ENCODE assay signal across 1 cellular context in genomic region chr7:150420987-150421674, GRCh38.
TF ChIP-seq lines count a peak whose summit lies in the region.

No MANE protein-coding gene starts in this region.

TF ChIP-seq in HepG2, 621 proteins besides CTCF, POLR2A, EP300 and RAD21 (continued from another document and continues in another):
- TF ChIP-seq HIC2 (CRISPR knock-in tag; IDR thresholded peaks at IDR 0.05; ENCODE audit: low read depth) = no peak
- TF ChIP-seq ZKSCAN1 (IDR thresholded peaks at IDR 0.05; ENCODE audit: low read length) = no peak
- TF ChIP-seq NFYB (CRISPR knock-in tag; IDR thresholded peaks at IDR 0.05) = no peak
- peak; percentile 60 for TF ChIP-seq ZNF331 (CRISPR knock-in tag; IDR thresholded peaks at IDR 0.05)
- TF ChIP-seq, protein P1, sequence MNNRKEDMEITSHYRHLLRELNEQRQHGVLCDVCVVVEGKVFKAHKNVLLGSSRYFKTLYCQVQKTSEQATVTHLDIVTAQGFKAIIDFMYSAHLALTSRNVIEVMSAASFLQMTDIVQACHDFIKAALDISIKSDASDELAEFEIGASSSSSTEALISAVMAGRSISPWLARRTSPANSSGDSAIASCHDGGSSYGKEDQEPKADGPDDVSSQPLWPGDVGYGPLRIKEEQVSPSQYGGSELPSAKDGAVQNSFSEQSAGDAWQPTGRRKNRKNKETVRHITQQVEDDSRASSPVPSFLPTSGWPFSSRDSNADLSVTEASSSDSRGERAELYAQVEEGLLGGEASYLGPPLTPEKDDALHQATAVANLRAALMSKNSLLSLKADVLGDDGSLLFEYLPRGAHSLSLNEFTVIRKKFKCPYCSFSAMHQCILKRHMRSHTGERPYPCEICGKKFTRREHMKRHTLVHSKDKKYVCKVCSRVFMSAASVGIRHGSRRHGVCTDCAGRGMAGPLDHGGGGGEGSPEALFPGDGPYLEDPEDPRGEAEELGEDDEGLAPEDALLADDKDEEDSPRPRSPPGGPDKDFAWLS (CRISPR knock-in tag; IDR thresholded peaks at IDR 0.05; ENCODE audit: borderline replicate concordance) = no peak
- TF ChIP-seq, protein P2, sequence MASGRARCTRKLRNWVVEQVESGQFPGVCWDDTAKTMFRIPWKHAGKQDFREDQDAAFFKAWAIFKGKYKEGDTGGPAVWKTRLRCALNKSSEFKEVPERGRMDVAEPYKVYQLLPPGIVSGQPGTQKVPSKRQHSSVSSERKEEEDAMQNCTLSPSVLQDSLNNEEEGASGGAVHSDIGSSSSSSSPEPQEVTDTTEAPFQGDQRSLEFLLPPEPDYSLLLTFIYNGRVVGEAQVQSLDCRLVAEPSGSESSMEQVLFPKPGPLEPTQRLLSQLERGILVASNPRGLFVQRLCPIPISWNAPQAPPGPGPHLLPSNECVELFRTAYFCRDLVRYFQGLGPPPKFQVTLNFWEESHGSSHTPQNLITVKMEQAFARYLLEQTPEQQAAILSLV (CRISPR knock-in tag; IDR thresholded peaks at IDR 0.05; ENCODE audit: borderline replicate concordance) = no peak
- no peak for TF ChIP-seq CREB1 (IDR thresholded peaks at IDR 0.05)
- peak; percentile 69 for TF ChIP-seq CREB1 (CRISPR knock-in tag; IDR thresholded peaks at IDR 0.05)
- TF ChIP-seq, protein P3, sequence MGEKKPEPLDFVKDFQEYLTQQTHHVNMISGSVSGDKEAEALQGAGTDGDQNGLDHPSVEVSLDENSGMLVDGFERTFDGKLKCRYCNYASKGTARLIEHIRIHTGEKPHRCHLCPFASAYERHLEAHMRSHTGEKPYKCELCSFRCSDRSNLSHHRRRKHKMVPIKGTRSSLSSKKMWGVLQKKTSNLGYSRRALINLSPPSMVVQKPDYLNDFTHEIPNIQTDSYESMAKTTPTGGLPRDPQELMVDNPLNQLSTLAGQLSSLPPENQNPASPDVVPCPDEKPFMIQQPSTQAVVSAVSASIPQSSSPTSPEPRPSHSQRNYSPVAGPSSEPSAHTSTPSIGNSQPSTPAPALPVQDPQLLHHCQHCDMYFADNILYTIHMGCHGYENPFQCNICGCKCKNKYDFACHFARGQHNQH (CRISPR knock-in tag; IDR thresholded peaks at IDR 0.05) = 0 out of 2 replicates have a peak, but pooled peaks have one; percentile 42
- TF ChIP-seq ZBTB1 (CRISPR knock-in tag; IDR thresholded peaks at IDR 0.05; ENCODE audit: borderline replicate concordance) = no peak
- TF ChIP-seq, protein P4, sequence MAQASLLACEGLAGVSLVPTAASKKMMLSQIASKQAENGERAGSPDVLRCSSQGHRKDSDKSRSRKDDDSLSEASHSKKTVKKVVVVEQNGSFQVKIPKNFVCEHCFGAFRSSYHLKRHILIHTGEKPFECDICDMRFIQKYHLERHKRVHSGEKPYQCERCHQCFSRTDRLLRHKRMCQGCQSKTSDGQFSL (CRISPR knock-in tag; IDR thresholded peaks at IDR 0.05) = no peak
- TF ChIP-seq NFAT5 (CRISPR knock-in tag; IDR thresholded peaks at IDR 0.05) = no peak
- no peak for TF ChIP-seq ZNF891 (CRISPR knock-in tag; IDR thresholded peaks at IDR 0.05)
- no peak for TF ChIP-seq ZNF598 (CRISPR knock-in tag; IDR thresholded peaks at IDR 0.05; ENCODE audit: borderline replicate concordance)
- TF ChIP-seq ZNF782 (CRISPR knock-in tag; IDR thresholded peaks at IDR 0.05; ENCODE audit: borderline replicate concordance) = no peak
- no peak for TF ChIP-seq TBX3 (IDR thresholded peaks at IDR 0.05; ENCODE audit: borderline replicate concordance)
- no peak for TF ChIP-seq ZFP41 (CRISPR knock-in tag; IDR thresholded peaks at IDR 0.05; ENCODE audit: borderline replicate concordance)
- TF ChIP-seq SIN3B (IDR thresholded peaks at IDR 0.05; ENCODE audit: low read length) = no peak
- TF ChIP-seq, protein P5, sequence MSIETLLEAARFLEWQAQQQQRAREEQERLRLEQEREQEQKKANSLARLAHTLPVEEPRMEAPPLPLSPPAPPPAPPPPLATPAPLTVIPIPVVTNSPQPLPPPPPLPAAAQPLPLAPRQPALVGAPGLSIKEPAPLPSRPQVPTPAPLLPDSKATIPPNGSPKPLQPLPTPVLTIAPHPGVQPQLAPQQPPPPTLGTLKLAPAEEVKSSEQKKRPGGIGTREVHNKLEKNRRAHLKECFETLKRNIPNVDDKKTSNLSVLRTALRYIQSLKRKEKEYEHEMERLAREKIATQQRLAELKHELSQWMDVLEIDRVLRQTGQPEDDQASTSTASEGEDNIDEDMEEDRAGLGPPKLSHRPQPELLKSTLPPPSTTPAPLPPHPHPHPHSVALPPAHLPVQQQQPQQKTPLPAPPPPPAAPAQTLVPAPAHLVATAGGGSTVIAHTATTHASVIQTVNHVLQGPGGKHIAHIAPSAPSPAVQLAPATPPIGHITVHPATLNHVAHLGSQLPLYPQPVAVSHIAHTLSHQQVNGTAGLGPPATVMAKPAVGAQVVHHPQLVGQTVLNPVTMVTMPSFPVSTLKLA (IDR thresholded peaks at IDR 0.05) = no peak
- TF ChIP-seq SP1 (IDR thresholded peaks at IDR 0.05) = no peak
- TF ChIP-seq SP1 (CRISPR knock-in tag; IDR thresholded peaks at IDR 0.05) = no peak
- no peak for TF ChIP-seq TBP (CRISPR knock-in tag; IDR thresholded peaks at IDR 0.05)
- no peak for TF ChIP-seq KDM5A (IDR thresholded peaks at IDR 0.05; ENCODE audit: borderline replicate concordance, low read length)
- TF ChIP-seq, protein P6, sequence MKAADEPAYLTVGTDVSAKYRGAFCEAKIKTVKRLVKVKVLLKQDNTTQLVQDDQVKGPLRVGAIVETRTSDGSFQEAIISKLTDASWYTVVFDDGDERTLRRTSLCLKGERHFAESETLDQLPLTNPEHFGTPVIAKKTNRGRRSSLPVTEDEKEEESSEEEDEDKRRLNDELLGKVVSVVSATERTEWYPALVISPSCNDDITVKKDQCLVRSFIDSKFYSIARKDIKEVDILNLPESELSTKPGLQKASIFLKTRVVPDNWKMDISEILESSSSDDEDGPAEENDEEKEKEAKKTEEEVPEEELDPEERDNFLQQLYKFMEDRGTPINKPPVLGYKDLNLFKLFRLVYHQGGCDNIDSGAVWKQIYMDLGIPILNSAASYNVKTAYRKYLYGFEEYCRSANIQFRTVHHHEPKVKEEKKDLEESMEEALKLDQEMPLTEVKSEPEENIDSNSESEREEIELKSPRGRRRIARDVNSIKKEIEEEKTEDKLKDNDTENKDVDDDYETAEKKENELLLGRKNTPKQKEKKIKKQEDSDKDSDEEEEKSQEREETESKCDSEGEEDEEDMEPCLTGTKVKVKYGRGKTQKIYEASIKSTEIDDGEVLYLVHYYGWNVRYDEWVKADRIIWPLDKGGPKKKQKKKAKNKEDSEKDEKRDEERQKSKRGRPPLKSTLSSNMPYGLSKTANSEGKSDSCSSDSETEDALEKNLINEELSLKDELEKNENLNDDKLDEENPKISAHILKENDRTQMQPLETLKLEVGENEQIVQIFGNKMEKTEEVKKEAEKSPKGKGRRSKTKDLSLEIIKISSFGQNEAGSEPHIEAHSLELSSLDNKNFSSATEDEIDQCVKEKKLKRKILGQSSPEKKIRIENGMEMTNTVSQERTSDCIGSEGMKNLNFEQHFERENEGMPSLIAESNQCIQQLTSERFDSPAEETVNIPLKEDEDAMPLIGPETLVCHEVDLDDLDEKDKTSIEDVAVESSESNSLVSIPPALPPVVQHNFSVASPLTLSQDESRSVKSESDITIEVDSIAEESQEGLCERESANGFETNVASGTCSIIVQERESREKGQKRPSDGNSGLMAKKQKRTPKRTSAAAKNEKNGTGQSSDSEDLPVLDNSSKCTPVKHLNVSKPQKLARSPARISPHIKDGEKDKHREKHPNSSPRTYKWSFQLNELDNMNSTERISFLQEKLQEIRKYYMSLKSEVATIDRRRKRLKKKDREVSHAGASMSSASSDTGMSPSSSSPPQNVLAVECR (CRISPR knock-in tag; IDR thresholded peaks at IDR 0.05; ENCODE audit: borderline replicate concordance) = peak; percentile 27; the same call in 1 of the 2 replicates
- peak; percentile 45; the same call in 1 of the 2 replicates for TF ChIP-seq PPARG (CRISPR knock-in tag; conservative IDR thresholded peaks at IDR 0.05)
- TF ChIP-seq TP53 (CRISPR knock-in tag; conservative IDR thresholded peaks at IDR 0.05) = no peak
- TF ChIP-seq, protein P7, sequence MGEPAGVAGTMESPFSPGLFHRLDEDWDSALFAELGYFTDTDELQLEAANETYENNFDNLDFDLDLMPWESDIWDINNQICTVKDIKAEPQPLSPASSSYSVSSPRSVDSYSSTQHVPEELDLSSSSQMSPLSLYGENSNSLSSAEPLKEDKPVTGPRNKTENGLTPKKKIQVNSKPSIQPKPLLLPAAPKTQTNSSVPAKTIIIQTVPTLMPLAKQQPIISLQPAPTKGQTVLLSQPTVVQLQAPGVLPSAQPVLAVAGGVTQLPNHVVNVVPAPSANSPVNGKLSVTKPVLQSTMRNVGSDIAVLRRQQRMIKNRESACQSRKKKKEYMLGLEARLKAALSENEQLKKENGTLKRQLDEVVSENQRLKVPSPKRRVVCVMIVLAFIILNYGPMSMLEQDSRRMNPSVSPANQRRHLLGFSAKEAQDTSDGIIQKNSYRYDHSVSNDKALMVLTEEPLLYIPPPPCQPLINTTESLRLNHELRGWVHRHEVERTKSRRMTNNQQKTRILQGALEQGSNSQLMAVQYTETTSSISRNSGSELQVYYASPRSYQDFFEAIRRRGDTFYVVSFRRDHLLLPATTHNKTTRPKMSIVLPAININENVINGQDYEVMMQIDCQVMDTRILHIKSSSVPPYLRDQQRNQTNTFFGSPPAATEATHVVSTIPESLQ (CRISPR knock-in tag; conservative IDR thresholded peaks at IDR 0.05) = no peak
- TF ChIP-seq MED1 (CRISPR knock-in tag; IDR thresholded peaks at IDR 0.05) = 0 out of 2 replicates have a peak, but pooled peaks have one; percentile 18
- no peak for TF ChIP-seq ZNF878 (CRISPR knock-in tag; IDR thresholded peaks at IDR 0.05)
- no peak for TF ChIP-seq ZMYM2 (CRISPR knock-in tag; IDR thresholded peaks at IDR 0.05)
- peak; percentile 28; the same call in 1 of the 2 replicates for TF ChIP-seq ZGPAT (CRISPR knock-in tag; IDR thresholded peaks at IDR 0.05)
- no peak for TF ChIP-seq ZNF232 (CRISPR knock-in tag; IDR thresholded peaks at IDR 0.05; ENCODE audit: borderline replicate concordance)
- no peak for TF ChIP-seq NCOA2 (CRISPR knock-in tag; IDR thresholded peaks at IDR 0.05)
- TF ChIP-seq ZNF674 (CRISPR knock-in tag; IDR thresholded peaks at IDR 0.05; ENCODE audit: low read depth) = no peak
- no peak for TF ChIP-seq ZC3H4 (CRISPR knock-in tag; IDR thresholded peaks at IDR 0.05; ENCODE audit: borderline replicate concordance)
- no peak for TF ChIP-seq ZNF20 (CRISPR knock-in tag; IDR thresholded peaks at IDR 0.05)
- TF ChIP-seq ZNF451 (CRISPR knock-in tag; IDR thresholded peaks at IDR 0.05) = no peak
